In the genomic region with DNA sequence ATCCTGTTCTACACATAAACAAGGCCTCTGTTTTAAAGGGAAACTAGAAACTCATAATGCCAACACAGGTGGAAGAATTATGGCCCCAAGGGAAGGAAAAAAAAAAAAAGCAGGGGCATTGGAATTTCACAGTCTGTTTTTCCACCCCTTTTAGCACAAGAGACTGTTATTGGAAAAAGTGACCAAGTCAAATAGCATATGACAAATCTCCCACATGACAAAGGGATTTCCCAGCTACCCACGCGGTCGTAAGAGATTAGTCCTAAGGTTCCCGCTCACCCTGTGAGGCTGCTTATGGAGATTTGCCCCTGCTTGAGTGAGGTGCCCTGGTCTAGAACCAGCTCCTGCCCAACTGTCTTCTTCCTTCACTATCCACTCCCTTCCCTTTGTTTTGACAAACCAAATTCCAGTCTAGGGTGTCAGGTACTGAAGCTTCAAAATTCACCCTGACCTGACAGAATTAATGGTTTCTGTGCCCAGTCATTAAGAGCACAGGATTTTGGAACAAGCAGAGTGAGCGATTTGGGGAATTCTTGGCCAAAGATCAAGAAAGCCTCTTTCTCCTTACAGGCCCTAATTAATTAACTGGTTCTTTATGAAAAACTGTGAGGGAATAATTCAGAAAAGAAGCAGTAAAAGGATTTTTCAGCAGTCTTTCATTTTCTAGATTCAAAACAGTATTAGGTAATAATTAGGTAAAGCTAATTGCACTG, we compare ENCODE assay signal across 1 cellular context.
TF ChIP-seq lines count a peak whose summit lies in the region.

No MANE protein-coding gene starts in this region.

TF ChIP-seq in SK-N-SH treated with all-trans-retinoic acid at 6 μM for 48 hours, 23 proteins besides CTCF, POLR2A, EP300 and RAD21 (continued from another document):
- TF ChIP-seq, protein P1, sequence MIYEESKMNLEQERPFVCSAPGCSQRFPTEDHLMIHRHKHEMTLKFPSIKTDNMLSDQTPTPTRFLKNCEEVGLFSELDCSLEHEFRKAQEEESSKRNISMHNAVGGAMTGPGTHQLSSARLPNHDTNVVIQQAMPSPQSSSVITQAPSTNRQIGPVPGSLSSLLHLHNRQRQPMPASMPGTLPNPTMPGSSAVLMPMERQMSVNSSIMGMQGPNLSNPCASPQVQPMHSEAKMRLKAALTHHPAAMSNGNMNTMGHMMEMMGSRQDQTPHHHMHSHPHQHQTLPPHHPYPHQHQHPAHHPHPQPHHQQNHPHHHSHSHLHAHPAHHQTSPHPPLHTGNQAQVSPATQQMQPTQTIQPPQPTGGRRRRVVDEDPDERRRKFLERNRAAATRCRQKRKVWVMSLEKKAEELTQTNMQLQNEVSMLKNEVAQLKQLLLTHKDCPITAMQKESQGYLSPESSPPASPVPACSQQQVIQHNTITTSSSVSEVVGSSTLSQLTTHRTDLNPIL (CRISPR knock-in tag; IDR thresholded peaks at IDR 0.05; ENCODE audit: low read depth): no peak
- TF ChIP-seq PATZ1 (CRISPR knock-in tag; IDR thresholded peaks at IDR 0.05; ENCODE audit: borderline replicate concordance) (no peak), PPARA (CRISPR knock-in tag; IDR thresholded peaks at IDR 0.05; ENCODE audit: borderline replicate concordance) (no peak), RARB (CRISPR knock-in tag; IDR thresholded peaks at IDR 0.05) (no peak)
